ENCODE assay signal across 35 cellular contexts in the genomic region with DNA sequence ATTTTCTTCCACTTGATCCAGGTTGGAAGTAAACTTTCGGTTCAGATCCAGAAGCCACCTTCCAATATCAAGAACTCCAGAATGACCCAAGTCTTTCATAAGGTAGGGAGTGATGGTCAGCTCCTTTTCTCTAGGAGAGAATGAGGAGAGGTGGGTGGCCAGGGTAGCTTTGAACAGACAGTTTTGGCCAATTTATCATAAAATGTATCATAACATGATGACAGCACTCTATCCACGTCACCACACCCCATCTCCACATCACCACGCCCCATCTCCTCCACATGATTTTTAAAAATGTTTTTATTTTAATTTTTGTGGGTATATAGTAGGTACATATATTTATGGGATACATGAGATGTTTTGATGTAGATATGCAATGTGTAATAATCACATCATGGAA.
"Had no signal": no experiment of that assay in that cellular context is flagged by ENCODE, and none has a peak within 500 bp of the region (broad histone marks: within the 10 kb centered on the region; RNA-seq: fewer than 3 reads in every experiment).

No MANE protein-coding gene starts in this region.

- H3K36me3 ChIP-seq: MG63 had no signal

- H3K9me3 ChIP-seq: MG63 had no signal

- DNase-seq: Karpas-422, Kasumi-1, MG63, MM.1S, MV-4-11, NCI-H1048, NCI-H1092, NCI-H1092 treated with DMSO at 0.1 percent for 48 hours, NCI-H1105, NCI-H1105 treated with DMSO at 0.1 percent for 48 hours, NCI-H1417, NCI-H1417 treated with DMSO at 0.1 percent for 48 hours, NCI-H1436, NCI-H1436 treated with DMSO at 0.1 percent for 48 hours, NCI-H146, NCI-H1694, NCI-H1694 treated with DMSO at 0.1 percent for 48 hours, NCI-H187, NCI-H187 treated with DMSO at 0.1 percent for 48 hours, NCI-H1930, NCI-H2029, NCI-H2029 treated with DMSO at 0.1 percent for 48 hours, NCI-H2081, NCI-H2081 treated with DMSO at 0.1 percent for 48 hours, NCI-H2107, NCI-H2171, NCI-H2171 treated with DMSO at 0.1 percent for 48 hours, NCI-H2227 treated with DMSO at 0.1 percent for 48 hours, NCI-H226, NCI-H345, NCI-H446, NCI-H446 treated with DMSO at 0.1 percent for 48 hours, NCI-H510A, NCI-H510A treated with DMSO at 0.1 percent for 48 hours had no signal

- H3K27ac ChIP-seq: KMS-11 had no signal

- H3K4me3 ChIP-seq: MG63 had no signal

- H3K9ac ChIP-seq: KMS-11 had no signal

- H3K4me2 ChIP-seq: KMS-11 had no signal

- H3K27me3 ChIP-seq: MG63 had no signal
